Comparison of ENCODE assay signal across 5 cellular contexts in the genomic region with DNA sequence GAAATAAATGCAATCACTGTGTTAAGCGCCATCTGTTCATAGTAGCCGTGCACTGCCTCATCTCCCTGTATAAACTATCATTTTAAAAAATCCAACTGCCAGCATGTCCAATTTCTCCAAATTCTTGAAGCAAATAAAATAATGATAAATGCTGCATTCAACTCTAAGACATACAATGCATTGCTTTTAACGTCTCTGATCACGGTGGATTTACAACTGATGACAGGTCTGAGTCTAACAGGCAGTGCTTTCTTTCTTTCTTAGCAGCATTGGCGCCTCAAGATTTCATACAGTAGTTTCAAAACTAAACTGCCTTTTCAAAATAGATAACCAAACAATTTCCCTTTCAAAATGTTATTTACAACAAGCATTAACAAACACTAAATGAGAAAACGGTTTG.
DNase-seq lines count a peak whose midpoint lies in the region; ATAC-seq, FAIRE-seq and TF ChIP-seq lines count a peak whose summit lies in the region.
"Not testable (repeated sequence)": the region's sequence is repeated elsewhere in the genome, so short reads cannot be mapped to it uniquely, and the experiment has no call there.

No MANE protein-coding gene starts in this region.

- not testable (repeated sequence) for H3K36me3 ChIP-seq in small intestine (ENCODE audit: control insufficient read depth in 2 of 2, insufficient read depth in 2 of 2, low read length in 2 of 2)

- not testable (repeated sequence) for H3K4me1 ChIP-seq in small intestine (ENCODE audit: control insufficient read depth in 2 of 2, insufficient read depth in 1 of 2, low read depth in 1 of 2, low read length in 1 of 2)

- not testable (repeated sequence) for H3K4me3 ChIP-seq in small intestine (ENCODE audit: low read depth in 1 of 2, low read length in 2 of 2)

- H3K27ac Mint-ChIP-seq in activated T-cell treated with anti-CD3 and anti-CD28 coated beads, Interleukin-2, amount 50 U/mL, for 72 hours, result peak overlapping the region; percentile 33

- not testable (repeated sequence) for H3K4me1 Mint-ChIP-seq in activated T-cell treated with anti-CD3 and anti-CD28 coated beads, Interleukin-2, amount 50 U/mL, for 72 hours (ENCODE audit: low read depth)

- not testable (repeated sequence) for DNase-seq in D721Med (ENCODE audit: insufficient read length, low spot score); H54 (ENCODE audit: insufficient read length, low spot score); activated T-cell treated with anti-CD3 and anti-CD28 coated beads, Interleukin-2, amount 50 U/mL, for 72 hours; small intestine
- DNase-seq in foreskin melanocyte, result peak; percentile 59

- 83 to 89% (median 86%) methylated on average over 6 of the region's 6 CpGs for WGBS in small intestine, 3 donors

- ATAC-seq in activated T-cell treated with anti-CD3 and anti-CD28 coated beads, Interleukin-2, amount 50 U/mL, for 72 hours (replicated peaks in 1 of 2), result not testable (repeated sequence)

- H3K36me3 Mint-ChIP-seq in activated T-cell treated with anti-CD3 and anti-CD28 coated beads, Interleukin-2, amount 50 U/mL, for 72 hours (ENCODE audit: insufficient read depth in 2 of 2), result peaks cover 2 to 13% of the 10 kb centered on the region in 2 donors

- H3K9me3 Mint-ChIP-seq in activated T-cell treated with anti-CD3 and anti-CD28 coated beads, Interleukin-2, amount 50 U/mL, for 72 hours, result not testable (repeated sequence)

- not testable (repeated sequence) for H3K4me3 Mint-ChIP-seq in activated T-cell treated with anti-CD3 and anti-CD28 coated beads, Interleukin-2, amount 50 U/mL, for 72 hours

- H3K27me3 ChIP-seq in small intestine (ENCODE audit: control insufficient read depth in 2 of 2, insufficient read depth in 2 of 2, low read length in 2 of 2), result not testable (repeated sequence)

- H3K27ac ChIP-seq in small intestine (ENCODE audit: low read depth in 1 of 2, low read length in 1 of 2), result not testable (repeated sequence)

- not testable (repeated sequence) for H3K27me3 Mint-ChIP-seq in activated T-cell treated with anti-CD3 and anti-CD28 coated beads, Interleukin-2, amount 50 U/mL, for 72 hours (ENCODE audit: low read depth)

- FAIRE-seq in D721Med (lab: Jason Lieb, UNC) (peak; percentile 21), H54 (lab: Jason Lieb, UNC) (peak; percentile 6), small intestine (lab: Jason Lieb, UNC) (peak; percentile 49)

- not testable (repeated sequence) for TF ChIP-seq CTCF in D721Med (IDR thresholded peaks at IDR 0.05; ENCODE audit: insufficient read depth, missing control alignments)

- not testable (repeated sequence) for TF ChIP-seq POLR2A in H54 (IDR thresholded peaks at IDR 0.05; ENCODE audit: low read depth, low read length)

- not testable (repeated sequence) for H3K9me3 ChIP-seq in small intestine (ENCODE audit: control insufficient read depth, low read depth)
